8 cellular contexts compared by ENCODE assay signal in genomic region chr1:145959957-145960467, GRCh38. TPM values are rescaled to one million over a fixed set of nuclear protein-coding genes. Genes with fewer than 3 reads are reported as not detected.
A peak's percentile ranks its signal among the peaks of the same experiment; 100 is the strongest.
DNase-seq lines count a peak whose midpoint lies in the region; ATAC-seq and TF ChIP-seq lines count a peak whose summit lies in the region.

No MANE protein-coding gene starts in this region.

- no peaks in the 10 kb centered on the region for H3K36me3 ChIP-seq in brain microvascular endothelial cell (replicated peaks)
- H3K36me3 ChIP-seq in lung (ENCODE audit: control insufficient read depth in 2 of 2, insufficient read depth in 2 of 2, low read length in 2 of 2): no peaks in the 10 kb centered on the region
- H3K36me3 ChIP-seq in tibial nerve: no peaks in the 10 kb centered on the region

- no peaks in the 10 kb centered on the region for H3K9me3 Mint-ChIP-seq in activated naive CD4-positive, alpha-beta T cell treated with anti-CD3 and anti-CD28 coated beads for 36 hours

- no peak for DNase-seq in activated naive CD4-positive, alpha-beta T cell treated with anti-CD3 and anti-CD28 coated beads for 36 hours
- DNase-seq in activated naive CD4-positive, alpha-beta T cell (lab: John Stamatoyannopoulos, UW): no peak
- no peak for DNase-seq in brain microvascular endothelial cell
- DNase-seq in lung (ENCODE audit: low spot score): no peak
- no peak for DNase-seq in tibial nerve (ENCODE audit: low spot score in 2 of 2)
- no peak for DNase-seq in NCI-H2107 treated with DMSO at 0.1 percent for 48 hours (lab: John Stamatoyannopoulos, UW; ENCODE audit: unreplicated experiment)
- DNase-seq in stimulated activated CD4-positive, alpha-beta T cell treated with anti-CD3 and anti-CD28 coated beads, Interleukin-4, amount 100 ng/mL, for 1 hour: no peak

- H3K27ac ChIP-seq in brain microvascular endothelial cell (no peak overlapping the region), lung (ENCODE audit: low read depth in 1 of 2, low read length in 1 of 2) (peak overlapping the region; percentile 80 to 91), tibial nerve (peak overlapping the region; percentile 84 to 97 (median 94))

- 10 to 13% methylated on average over 12 of the region's 12 CpGs for WGBS in lung, 2 donors
- whole genome bisulfite sequencing in tibial nerve, 2 donors: 9 to 11% methylated on average over 7 to 12 of the region's 12 CpGs

- H3K36me3 Mint-ChIP-seq in activated naive CD4-positive, alpha-beta T cell treated with anti-CD3 and anti-CD28 coated beads for 36 hours (ENCODE audit: low read depth): no peaks in the 10 kb centered on the region

- ATAC-seq in lung (ENCODE audit: insufficient read depth, low FRiP score) (no peak), GM18861 (IDR thresholded peaks at IDR 0.05; ENCODE audit: unreplicated experiment) (no peak)

- no peak overlapping the region for H3K27ac Mint-ChIP-seq in activated naive CD4-positive, alpha-beta T cell treated with anti-CD3 and anti-CD28 coated beads for 36 hours

- no peak for TF ChIP-seq EP300 in tibial nerve (IDR thresholded peaks at IDR 0.05)

- H3K4me3 ChIP-seq in brain microvascular endothelial cell (ENCODE audit: low read depth, low read length) (peak overlapping the region; percentile 77), lung (peak overlapping the region; percentile 60), tibial nerve (peak overlapping the region; percentile 50 to 79 (median 61))

- intact Hi-C loops in activated naive CD4-positive, alpha-beta T cell treated with anti-CD3 and anti-CD28 coated beads for 36 hours (cut with micrococcal nuclease): no loop called here

- H3K4me3 Mint-ChIP-seq in activated naive CD4-positive, alpha-beta T cell treated with anti-CD3 and anti-CD28 coated beads for 36 hours: peak overlapping the region; percentile 23

- H3K27me3 Mint-ChIP-seq in activated naive CD4-positive, alpha-beta T cell treated with anti-CD3 and anti-CD28 coated beads for 36 hours (ENCODE audit: low read depth): no peaks in the 10 kb centered on the region

- H3K4me1 Mint-ChIP-seq in activated naive CD4-positive, alpha-beta T cell treated with anti-CD3 and anti-CD28 coated beads for 36 hours (ENCODE audit: low read depth): peaks cover 47% of the 10 kb centered on the region

- TF ChIP-seq POLR2A in tibial nerve (IDR thresholded peaks at IDR 0.05): no peak

- TF ChIP-seq CTCF in brain microvascular endothelial cell (IDR thresholded peaks at IDR 0.05; ENCODE audit: low read depth, low read length, missing control alignments) (no peak), lung (IDR thresholded peaks at IDR 0.05; ENCODE audit: control extremely low read depth, extremely low read depth) (no peak), tibial nerve (IDR thresholded peaks at IDR 0.05) (no peak)

- CTCF ChIA-PET in activated naive CD4-positive, alpha-beta T cell treated with anti-CD3 and anti-CD28 coated beads for 36 hours (lab: Charles Lee): interaction anchor here (3.1 to 3.2 kb wide), 2 partner anchors 19 to 33 kb away, joined by 14 to 29 read pairs; partner anchors contain the start of gene RBM8A

- no peaks in the 10 kb centered on the region for H3K27me3 ChIP-seq in brain microvascular endothelial cell (replicated peaks)
- no peaks in the 10 kb centered on the region for H3K27me3 ChIP-seq in lung (ENCODE audit: control insufficient read depth, insufficient read depth)
- no peaks in the 10 kb centered on the region for H3K27me3 ChIP-seq in tibial nerve

- in situ Hi-C loops in brain microvascular endothelial cell (cut with HindIII; ENCODE audit: low pct_ligation_motif_present, low sequenced_read_pairs): no loop called here

- H3K9me3 ChIP-seq in lung (ENCODE audit: control insufficient read depth in 2 of 2, insufficient read depth in 1 of 2, low read length in 1 of 2) (no peaks in the 10 kb centered on the region), tibial nerve (no peaks in the 10 kb centered on the region)

- H3K4me1 ChIP-seq in lung (ENCODE audit: control insufficient read depth in 2 of 2, insufficient read depth in 2 of 2, low read length in 2 of 2) (peaks cover 16 to 19% of the 10 kb centered on the region in 2 donors), tibial nerve (peaks cover 0 to 77% (median 41%) of the 10 kb centered on the region in 4 donors)

RNA-seq across cellular contexts. Expression of gene LIX1L, which starts 2.2 kb away (rescaled TPM):
- total RNA-seq in activated naive CD4-positive, alpha-beta T cell treated with anti-CD3 and anti-CD28 coated beads for 36 hours: 10 to 100 TPM; 43.6 to 44.3 TPM
- 10 to 100 TPM; 29.7 to 30.9 TPM for total RNA-seq in lung
- 1 to 10 TPM; 7.0 to 8.0 TPM for polyA plus RNA-seq in lung
- 10 to 100 TPM; 30.8 to 57.1 (median 41.5) TPM for total RNA-seq in tibial nerve

RNA-seq across cellular contexts. Expression of gene ANKRD34A, which starts 4.4 kb away (rescaled TPM):
- 1 to 10 TPM; 3.7 to 4.3 TPM for total RNA-seq in activated naive CD4-positive, alpha-beta T cell treated with anti-CD3 and anti-CD28 coated beads for 36 hours
- 1 to 10 TPM in 1 of 2 donors, under 1 TPM in 1; 0.06 to 1.0 TPM for total RNA-seq in lung
- polyA plus RNA-seq in lung: under 1 TPM; 0.45 to 0.47 TPM
- total RNA-seq in tibial nerve: 1 to 10 TPM in 2 of 4 donors, under 1 TPM in 2; 0.39 to 2.4 (median 1.3) TPM

RNA-seq across cellular contexts. Expression of gene POLR3GL, which starts 4.5 kb away (rescaled TPM):
- total RNA-seq in activated naive CD4-positive, alpha-beta T cell treated with anti-CD3 and anti-CD28 coated beads for 36 hours: 10 to 100 TPM; 32.0 to 34.0 TPM
- 10 to 100 TPM in 1 of 2 donors, 1 to 10 TPM in 1; 9.4 to 21.3 TPM for total RNA-seq in lung
- 10 to 100 TPM; 33.4 to 34.3 TPM for polyA plus RNA-seq in lung
- 10 to 100 TPM; 20.1 to 33.1 (median 28.9) TPM for total RNA-seq in tibial nerve

RNA-seq across cellular contexts. Expression of gene RBM8A, which starts 32.7 kb away (rescaled TPM):
- 100 to 1,000 TPM; 241 to 242 TPM for total RNA-seq in activated naive CD4-positive, alpha-beta T cell treated with anti-CD3 and anti-CD28 coated beads for 36 hours
- total RNA-seq in lung: 100 to 1,000 TPM; 106 to 128 TPM
- polyA plus RNA-seq in lung: 100 to 1,000 TPM; 121 to 152 TPM
- 100 to 1,000 TPM; 113 to 157 (median 129) TPM for total RNA-seq in tibial nerve

RNA-seq across cellular contexts. Expression of gene TXNIP, which starts 36.4 kb away (rescaled TPM):
- total RNA-seq in activated naive CD4-positive, alpha-beta T cell treated with anti-CD3 and anti-CD28 coated beads for 36 hours: 10 to 100 TPM; 86.0 to 91.1 TPM
- 1,000 to 10,000 TPM in 1 of 2 donors, 100 to 1,000 TPM in 1; 556 to 1,810 TPM for total RNA-seq in lung
- 100 to 1,000 TPM; 178 to 850 TPM for polyA plus RNA-seq in lung
- total RNA-seq in tibial nerve: 1,000 to 10,000 TPM; 1,863 to 2,525 (median 2,185) TPM
